In genomic region chr10:86363833-86364511, GRCh38 we compare ENCODE assay signal across 11 cellular contexts. TPM values are rescaled to one million over a fixed set of nuclear protein-coding genes. Genes with fewer than 3 reads are reported as not detected.
A peak's percentile ranks its signal among the peaks of the same experiment; 100 is the strongest.
DNase-seq lines count a peak whose midpoint lies in the region; ATAC-seq and TF ChIP-seq lines count a peak whose summit lies in the region.
"Had no signal": no experiment of that assay in that cellular context is flagged by ENCODE, and none has a peak within 500 bp of the region (broad histone marks: within the 10 kb centered on the region; RNA-seq: fewer than 3 reads in every experiment).

No MANE protein-coding gene starts in this region.

- no peak for DNase-seq in activated naive CD4-positive, alpha-beta T cell treated with Interleukin-2 at 50 U/mL for 16 hours
- peak; percentile 42 for DNase-seq in WERI-Rb-1
- peak in 2 of 3 donors; percentile 30 to 36 for DNase-seq in right lobe of liver
- DNase-seq in substantia nigra (lab: John Stamatoyannopoulos, UW): no peak
- no peak for DNase-seq in SHP77 (lab: John Stamatoyannopoulos, UW)
- DNase-seq in UCSD-AML1 (lab: John Stamatoyannopoulos, UW; ENCODE audit: unreplicated experiment): no peak
- no peak for DNase-seq in RWPE1 (ENCODE audit: low spot score)
- DNase-seq: effector memory CD4-positive, alpha-beta T cell; T1000 had no signal

- no peaks in the 10 kb centered on the region for H3K9me3 Mint-ChIP-seq in activated naive CD4-positive, alpha-beta T cell treated with anti-CD3 and anti-CD28 coated beads, Interleukin-2, amount 50 U/mL, for 24 hours

- H3K4me3 Mint-ChIP-seq in activated naive CD4-positive, alpha-beta T cell treated with anti-CD3 and anti-CD28 coated beads, Interleukin-2, amount 50 U/mL, for 24 hours: peak overlapping the region; percentile 8

- POLR2A ChIA-PET in RWPE1 (lab: Yijun Ruan, JAX; ENCODE audit: low non-redundant PET): no interaction called here

- peak overlapping the region; percentile 30; the same call in 1 of the 2 replicates for H3K4me3 ChIP-seq in WERI-Rb-1 (ENCODE audit: low read depth, low read length)
- no peak overlapping the region for H3K4me3 ChIP-seq in right lobe of liver

- H3K27ac Mint-ChIP-seq in activated naive CD4-positive, alpha-beta T cell treated with anti-CD3 and anti-CD28 coated beads, Interleukin-2, amount 50 U/mL, for 24 hours: no peak overlapping the region

- 0 out of 2 replicates have a peak, but pooled peaks have one; percentile 12 for TF ChIP-seq CTCF in WERI-Rb-1 (IDR thresholded peaks at IDR 0.05; ENCODE audit: low read depth, low read length)
- no peak for TF ChIP-seq CTCF in right lobe of liver (IDR thresholded peaks at IDR 0.05)
- no peak for TF ChIP-seq CTCF in RWPE1 (conservative IDR thresholded peaks at IDR 0.05; ENCODE audit: low read depth)

- no peak overlapping the region for H3K27ac ChIP-seq in WERI-Rb-1
- H3K27ac ChIP-seq in right lobe of liver: no peak overlapping the region
- peak overlapping the region; percentile 92 for H3K27ac ChIP-seq in substantia nigra (ENCODE audit: low read depth, low read length, poor library complexity, severe bottlenecking)
- no peak overlapping the region for H3K27ac ChIP-seq in RWPE1
- H3K27ac ChIP-seq: ovary had no signal

- TF ChIP-seq POLR2A in right lobe of liver (IDR thresholded peaks at IDR 0.05): no peak

- WGBS in right lobe of liver (ENCODE audit: insufficient coverage, low coverage, low lambda C conversion rate, missing lambda C conversion rate): 32% methylated on average over 8 of the region's 30 CpGs

- H3K9me3 ChIP-seq in WERI-Rb-1 (ENCODE audit: severe bottlenecking) (no peaks in the 10 kb centered on the region), right lobe of liver (no peaks in the 10 kb centered on the region)
- H3K9me3 ChIP-seq: ovary had no signal

- H3K27me3 ChIP-seq in WERI-Rb-1 (ENCODE audit: insufficient read depth, low read depth, severe bottlenecking) (peaks cover 82% of the 10 kb centered on the region), right lobe of liver (peaks cover 0 to 12% of the 10 kb centered on the region in 2 donors)
- H3K27me3 ChIP-seq: ovary had no signal

- peaks cover 14% of the 10 kb centered on the region for H3K4me1 Mint-ChIP-seq in activated naive CD4-positive, alpha-beta T cell treated with anti-CD3 and anti-CD28 coated beads, Interleukin-2, amount 50 U/mL, for 24 hours

- CTCF ChIA-PET in RWPE1 (lab: Yijun Ruan, JAX): interaction anchor here (1.1 kb wide), 1 partner anchor 11 kb away, joined by 4 read pairs; no protein-coding TSS in a partner anchor

- no peak for ATAC-seq in right lobe of liver

- H3K36me3 ChIP-seq in WERI-Rb-1 (no peaks in the 10 kb centered on the region), right lobe of liver (no peaks in the 10 kb centered on the region)
- H3K36me3 ChIP-seq: ovary had no signal

- no peaks in the 10 kb centered on the region for H3K36me3 Mint-ChIP-seq in activated naive CD4-positive, alpha-beta T cell treated with anti-CD3 and anti-CD28 coated beads, Interleukin-2, amount 50 U/mL, for 24 hours

- intact Hi-C loops in right lobe of liver (cut with DNase I): no loop called here

- peaks cover 38% of the 10 kb centered on the region for H3K27me3 Mint-ChIP-seq in activated naive CD4-positive, alpha-beta T cell treated with anti-CD3 and anti-CD28 coated beads, Interleukin-2, amount 50 U/mL, for 24 hours

- H3K4me1 ChIP-seq in right lobe of liver: peaks cover 0 to 30% (median 3%) of the 10 kb centered on the region in 4 donors

RNA-seq across cellular contexts. Expression of gene GRID1, which starts 2.6 kb away (rescaled TPM):
- total RNA-seq in right lobe of liver: 1 to 10 TPM in 2 of 6 experiments, under 1 TPM in 4; 0.05 to 1.9 (median 0.81) TPM

Comparison
In these comparisons a context has a peak if more than half of its experiments do, and no peak if none do; other contexts are left out.
1. DNase-seq: peak in WERI-Rb-1 (single experiment) and right lobe of liver (2 of 3); none in activated naive CD4-positive, alpha-beta T cell treated with Interleukin-2 at 50 U/mL for 16 hours (single experiment), substantia nigra (0 of 49), SHP77 (0 of 2), UCSD-AML1 (single experiment) and RWPE1 (single experiment).